In genomic region chr13:23378009-23378632, GRCh38 we compare ENCODE assay signal across 2 cellular contexts.
TF ChIP-seq lines count a peak whose summit lies in the region.

No MANE protein-coding gene starts in this region.

TF ChIP-seq in IMR-90, 13 proteins besides CTCF, POLR2A, EP300 and RAD21:
- TF ChIP-seq FOS (IDR thresholded peaks at IDR 0.05; ENCODE audit: low read depth, low read length) = peak; percentile 90
- TF ChIP-seq CEBPB (IDR thresholded peaks at IDR 0.05; ENCODE audit: low read depth, low read length) = peak; percentile 34; the same call in 1 of the 2 replicates
- TF ChIP-seq MAZ (IDR thresholded peaks at IDR 0.05; ENCODE audit: borderline replicate concordance, low read depth, low read length) = 0 out of 2 replicates have a peak, but pooled peaks have one; percentile 4
- TF ChIP-seq MAFK (IDR thresholded peaks at IDR 0.05; ENCODE audit: low read depth, low read length) = no peak
- peak; percentile 7; the same call in 1 of the 2 replicates for TF ChIP-seq USF2 (IDR thresholded peaks at IDR 0.05; ENCODE audit: low read depth, low read length)
- no peak for TF ChIP-seq CHD1 (IDR thresholded peaks at IDR 0.05; ENCODE audit: low read depth, low read length)
- TF ChIP-seq RCOR1 (IDR thresholded peaks at IDR 0.05; ENCODE audit: insufficient replicate concordance, low read length) = no peak
- TF ChIP-seq BHLHE40 (IDR thresholded peaks at IDR 0.05; ENCODE audit: low read depth, low read length) = peak; percentile 99
- TF ChIP-seq RFX5 (IDR thresholded peaks at IDR 0.05; ENCODE audit: low read depth, low read length) = no peak
- no peak for TF ChIP-seq SMC3 (IDR thresholded peaks at IDR 0.05; ENCODE audit: low read depth, low read length)
- TF ChIP-seq NFE2L2 (IDR thresholded peaks at IDR 0.05; ENCODE audit: low read depth, low read length) = peak; percentile 49; the same call in 1 of the 2 replicates
- no peak for TF ChIP-seq ELK1 (IDR thresholded peaks at IDR 0.05; ENCODE audit: borderline replicate concordance, low read depth, low read length)
- TF ChIP-seq MXI1 (IDR thresholded peaks at IDR 0.05; ENCODE audit: borderline replicate concordance, low read depth, low read length) = no peak

TF ChIP-seq in endothelial cell of umbilical vein, 7 proteins besides CTCF, POLR2A, EP300 and RAD21:
- TF ChIP-seq MAX (IDR thresholded peaks at IDR 0.05; ENCODE audit: insufficient read depth, insufficient read length) (no peak), JUN (IDR thresholded peaks at IDR 0.05; ENCODE audit: borderline replicate concordance, insufficient read depth, insufficient read length, low read depth) (peak; percentile 79), FOS (IDR thresholded peaks at IDR 0.05; ENCODE audit: borderline replicate concordance, insufficient read depth, low read length) (peak; percentile 97), EZH2 (IDR thresholded peaks at IDR 0.05; ENCODE audit: borderline replicate concordance, low read depth, low read length, severe bottlenecking) (no peak), POLR2AphosphoS5 (IDR thresholded peaks at IDR 0.05; ENCODE audit: insufficient read depth, low read depth, low read length) (peak; percentile 67), MYC (IDR thresholded peaks at IDR 0.05; ENCODE audit: low read depth, low read length) (peak; percentile 40), GATA2 (IDR thresholded peaks at IDR 0.05; ENCODE audit: insufficient read depth, insufficient read length, low read depth, low read length) (peak; percentile 35)
